9 cellular contexts compared by ENCODE assay signal in the genomic region with DNA sequence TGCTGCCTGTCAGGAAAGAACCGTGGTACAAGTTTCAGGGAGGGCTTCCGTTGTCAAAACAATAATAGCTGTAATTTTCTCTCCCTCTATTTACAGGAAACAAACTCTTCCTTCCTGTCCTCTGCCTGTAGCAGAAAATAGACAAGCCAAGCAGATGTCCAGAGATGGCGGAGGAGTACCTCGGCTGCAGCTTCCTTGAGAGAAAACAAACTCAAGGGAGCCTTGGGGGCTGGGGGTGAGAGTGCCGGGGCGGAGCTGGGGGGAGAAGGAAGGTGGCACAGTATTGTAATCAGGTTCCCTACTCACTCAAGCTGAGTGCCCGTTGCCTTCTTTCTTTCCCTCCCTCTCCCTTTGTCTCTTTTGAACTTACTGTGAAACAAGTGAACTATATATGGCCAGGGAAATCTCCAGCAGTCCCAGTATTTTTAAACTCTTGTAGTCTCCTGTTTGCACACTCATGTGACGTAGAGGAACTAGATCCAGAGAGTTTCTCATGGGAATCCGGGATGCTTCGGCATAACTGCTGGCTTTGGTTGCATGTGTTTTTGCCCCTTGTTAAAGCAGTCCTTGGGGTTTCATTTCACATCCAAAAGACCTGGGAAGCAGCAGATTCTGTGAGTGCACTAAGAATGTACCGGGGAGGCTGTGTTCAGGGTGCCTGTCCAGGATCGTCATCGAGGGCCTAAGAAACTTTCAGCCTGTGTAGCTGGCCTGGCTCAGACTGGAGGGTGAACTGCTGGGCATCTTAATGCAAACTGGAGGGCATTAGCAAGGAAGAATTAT. TPM values are rescaled to one million over a fixed set of nuclear protein-coding genes. Genes with fewer than 3 reads are reported as not detected.
A peak's percentile ranks its signal among the peaks of the same experiment; 100 is the strongest.
DNase-seq lines count a peak whose midpoint lies in the region; ATAC-seq and TF ChIP-seq lines count a peak whose summit lies in the region.
"Had no signal": no experiment of that assay in that cellular context is flagged by ENCODE, and none has a peak within 500 bp of the region (broad histone marks: within the 10 kb centered on the region; RNA-seq: fewer than 3 reads in every experiment).

No MANE protein-coding gene starts in this region.

- in situ Hi-C loops in G401 (cut with HindIII; ENCODE audit: low sequenced_read_pairs) = loop anchor here (25.0 kb wide), 1 partner anchor 416 kb away; no protein-coding TSS in a partner anchor

- peak; percentile 18 for TF ChIP-seq POLR2A in GM19193 (IDR thresholded peaks at IDR 0.05; ENCODE audit: extremely low read depth, insufficient read depth, insufficient read length)
- no peak for TF ChIP-seq POLR2A in uterus (IDR thresholded peaks at IDR 0.05)
- TF ChIP-seq POLR2A in lower leg skin (IDR thresholded peaks at IDR 0.05) = no peak

- no peaks in the 10 kb centered on the region for H3K9me3 ChIP-seq in uterus

- no peaks in the 10 kb centered on the region for H3K36me3 Mint-ChIP-seq in T-helper 1 cell treated with Interleukin-12 subunit alpha and Interleukin-12 subunit beta and Interleukin-4 antibody, amounts not matched to agents 30 μg/mL and 1 μg/mL, for 36 hours (ENCODE audit: low read depth)
- H3K36me3 Mint-ChIP-seq in osteocyte (ENCODE audit: unreplicated experiment) = no peaks in the 10 kb centered on the region

- H3K27ac Mint-ChIP-seq in T-helper 1 cell treated with Interleukin-12 subunit alpha and Interleukin-12 subunit beta and Interleukin-4 antibody, amounts not matched to agents 30 μg/mL and 1 μg/mL, for 36 hours = peak overlapping the region; percentile 17
- peak overlapping the region; percentile 33 for H3K27ac Mint-ChIP-seq in osteocyte (ENCODE audit: unreplicated experiment)

- H3K4me1 Mint-ChIP-seq in T-helper 1 cell treated with Interleukin-12 subunit alpha and Interleukin-12 subunit beta and Interleukin-4 antibody, amounts not matched to agents 30 μg/mL and 1 μg/mL, for 36 hours (ENCODE audit: low read depth) = no peaks in the 10 kb centered on the region
- peaks cover 13% of the 10 kb centered on the region for H3K4me1 Mint-ChIP-seq in osteocyte (ENCODE audit: unreplicated experiment)

- intact Hi-C loops in uterus (cut with DNase I; ENCODE audit: low total_unique reads) (no loop called here), lower leg skin (cut with DNase I; ENCODE audit: low total_unique reads) (loop anchor here (5.0 kb wide), 1 partner anchor 1644 kb away; no protein-coding TSS in a partner anchor)

- 41 to 43% methylated on average over 13 of the region's 13 CpGs for WGBS in lower leg skin, 2 donors

- no peaks in the 10 kb centered on the region for H3K4me1 ChIP-seq in uterus

- peak; percentile 51 for ATAC-seq in HG02885 (IDR thresholded peaks at IDR 0.05; ENCODE audit: poor library complexity, unreplicated experiment)

- no peak for TF ChIP-seq CTCF in osteocyte (IDR thresholded peaks at IDR 0.05)
- TF ChIP-seq CTCF in uterus (IDR thresholded peaks at IDR 0.05) = no peak
- TF ChIP-seq CTCF in lower leg skin (IDR thresholded peaks at IDR 0.05) = no peak

- H3K27me3 ChIP-seq in uterus = no peaks in the 10 kb centered on the region

- no peaks in the 10 kb centered on the region for H3K9me3 Mint-ChIP-seq in T-helper 1 cell treated with Interleukin-12 subunit alpha and Interleukin-12 subunit beta and Interleukin-4 antibody, amounts not matched to agents 30 μg/mL and 1 μg/mL, for 36 hours
- H3K9me3 Mint-ChIP-seq in osteocyte (ENCODE audit: unreplicated experiment) = peaks cover 4% of the 10 kb centered on the region

- H3K4me3 ChIP-seq in uterus (no peak overlapping the region), lower leg skin (ENCODE audit: low read depth, poor library complexity, severe bottlenecking) (no peak overlapping the region)

- H3K4me3 Mint-ChIP-seq in T-helper 1 cell treated with Interleukin-12 subunit alpha and Interleukin-12 subunit beta and Interleukin-4 antibody, amounts not matched to agents 30 μg/mL and 1 μg/mL, for 36 hours = peak overlapping the region; percentile 28
- H3K4me3 Mint-ChIP-seq in osteocyte (ENCODE audit: unreplicated experiment) = no peak overlapping the region

- DNase-seq in osteocyte (ENCODE audit: extremely low spot score, unreplicated experiment) = no peak
- no peak for DNase-seq in uterus
- DNase-seq in G401 (ENCODE audit: low spot score) = no peak
- DNase-seq in lower leg skin (ENCODE audit: low spot score in 2 of 2) = no peak
- no peak for DNase-seq in SK-N-DZ (ENCODE audit: low spot score)
- DNase-seq: IMR-90 had no signal

- H3K36me3 ChIP-seq in uterus = no peaks in the 10 kb centered on the region

- H3K27me3 Mint-ChIP-seq in T-helper 1 cell treated with Interleukin-12 subunit alpha and Interleukin-12 subunit beta and Interleukin-4 antibody, amounts not matched to agents 30 μg/mL and 1 μg/mL, for 36 hours (ENCODE audit: low read depth) = peaks cover 6% of the 10 kb centered on the region
- no peaks in the 10 kb centered on the region for H3K27me3 Mint-ChIP-seq in osteocyte (ENCODE audit: unreplicated experiment)

- H3K27ac ChIP-seq in uterus = peak overlapping the region in 1 of 2 donors; percentile 63

RNA-seq across cellular contexts. Expression of a gene that starts 44.6 kb away (rescaled TPM):
- total RNA-seq in osteocyte (51.0 and 56.6 TPM in 2 replicates), uterus (10 to 100 TPM; 11.3 to 45.2 (median 36.0) TPM), lower leg skin (10 to 100 TPM; 40.1 to 65.6 (median 42.8) TPM)
- total RNA-seq in G401 (2014; rRNA removed; shearing (Covaris generic)) = 133 and 175 TPM in 2 replicates
- 56.7 and 84.8 TPM in 2 replicates for polyA plus RNA-seq in SK-N-DZ (2014; cell fraction: cytosol; rRNA removed)
- polyA plus RNA-seq in SK-N-DZ (2014; cell fraction: nucleus; rRNA removed) = 46.8 and 68.4 TPM in 2 replicates
